1 cellular context compared by ENCODE assay signal in the genomic region with DNA sequence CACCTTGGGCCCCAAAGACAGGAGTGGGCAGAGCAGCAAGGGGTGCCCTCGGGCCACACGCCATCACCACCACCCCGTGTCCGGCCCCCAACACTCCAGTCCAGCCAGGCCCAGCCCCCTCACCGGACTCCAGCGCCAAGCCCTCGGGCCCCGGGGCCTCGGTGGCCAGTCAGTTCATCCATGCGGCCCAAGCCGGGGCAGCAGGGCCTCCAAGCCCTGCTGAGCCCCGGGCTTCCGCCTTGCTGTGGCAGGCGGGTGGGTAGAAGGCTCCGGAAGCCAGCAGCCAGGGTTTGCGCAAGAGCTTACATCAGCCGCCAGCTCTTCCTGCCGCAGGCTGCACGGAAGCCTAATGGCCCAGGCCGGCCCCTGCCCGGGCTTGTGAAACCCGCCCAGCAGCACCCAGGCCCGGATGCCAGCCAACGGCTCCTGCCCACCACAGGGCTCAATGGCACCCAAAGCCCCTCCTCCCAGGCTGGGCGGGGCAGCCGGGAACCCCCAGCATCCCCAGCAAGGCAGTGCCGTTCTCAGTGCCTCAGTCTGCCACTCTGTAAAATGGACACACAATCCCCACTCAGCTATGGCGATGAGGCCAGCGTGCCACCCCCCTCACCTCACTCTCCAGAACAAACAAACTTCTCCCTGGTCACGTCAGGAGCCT.
TF ChIP-seq lines count a peak whose summit lies in the region.

No MANE protein-coding gene starts in this region.

TF ChIP-seq in GM12878, 131 proteins besides CTCF, POLR2A, EP300 and RAD21 (continued from another document):
- TF ChIP-seq, protein P1, sequence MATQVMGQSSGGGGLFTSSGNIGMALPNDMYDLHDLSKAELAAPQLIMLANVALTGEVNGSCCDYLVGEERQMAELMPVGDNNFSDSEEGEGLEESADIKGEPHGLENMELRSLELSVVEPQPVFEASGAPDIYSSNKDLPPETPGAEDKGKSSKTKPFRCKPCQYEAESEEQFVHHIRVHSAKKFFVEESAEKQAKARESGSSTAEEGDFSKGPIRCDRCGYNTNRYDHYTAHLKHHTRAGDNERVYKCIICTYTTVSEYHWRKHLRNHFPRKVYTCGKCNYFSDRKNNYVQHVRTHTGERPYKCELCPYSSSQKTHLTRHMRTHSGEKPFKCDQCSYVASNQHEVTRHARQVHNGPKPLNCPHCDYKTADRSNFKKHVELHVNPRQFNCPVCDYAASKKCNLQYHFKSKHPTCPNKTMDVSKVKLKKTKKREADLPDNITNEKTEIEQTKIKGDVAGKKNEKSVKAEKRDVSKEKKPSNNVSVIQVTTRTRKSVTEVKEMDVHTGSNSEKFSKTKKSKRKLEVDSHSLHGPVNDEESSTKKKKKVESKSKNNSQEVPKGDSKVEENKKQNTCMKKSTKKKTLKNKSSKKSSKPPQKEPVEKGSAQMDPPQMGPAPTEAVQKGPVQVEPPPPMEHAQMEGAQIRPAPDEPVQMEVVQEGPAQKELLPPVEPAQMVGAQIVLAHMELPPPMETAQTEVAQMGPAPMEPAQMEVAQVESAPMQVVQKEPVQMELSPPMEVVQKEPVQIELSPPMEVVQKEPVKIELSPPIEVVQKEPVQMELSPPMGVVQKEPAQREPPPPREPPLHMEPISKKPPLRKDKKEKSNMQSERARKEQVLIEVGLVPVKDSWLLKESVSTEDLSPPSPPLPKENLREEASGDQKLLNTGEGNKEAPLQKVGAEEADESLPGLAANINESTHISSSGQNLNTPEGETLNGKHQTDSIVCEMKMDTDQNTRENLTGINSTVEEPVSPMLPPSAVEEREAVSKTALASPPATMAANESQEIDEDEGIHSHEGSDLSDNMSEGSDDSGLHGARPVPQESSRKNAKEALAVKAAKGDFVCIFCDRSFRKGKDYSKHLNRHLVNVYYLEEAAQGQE (IDR thresholded peaks at IDR 0.05; ENCODE audit: low read depth, low read length): no peak
- TF ChIP-seq DPF2 (IDR thresholded peaks at IDR 0.05) (peak; percentile 85), ZBED1 (IDR thresholded peaks at IDR 0.05; ENCODE audit: borderline replicate concordance) (no peak), NR2F1 (conservative IDR thresholded peaks at IDR 0.05) (peak; percentile 47), ASH2L (IDR thresholded peaks at IDR 0.05; ENCODE audit: borderline replicate concordance, low read depth) (no peak), CEBPZ (IDR thresholded peaks at IDR 0.05; ENCODE audit: low read depth, low read length) (no peak), RFX5 (IDR thresholded peaks at IDR 0.05; ENCODE audit: low read depth, low read length) (no peak), CHD1 (IDR thresholded peaks at IDR 0.05; ENCODE audit: low read depth, low read length) (no peak), BACH1 (IDR thresholded peaks at IDR 0.05; ENCODE audit: borderline replicate concordance) (peak; percentile 40; the same call in 1 of the 2 replicates), SREBF1 (IDR thresholded peaks at IDR 0.05; ENCODE audit: low read length) (no peak), NKRF (conservative IDR thresholded peaks at IDR 0.05) (peak; percentile 83), MTA2 (IDR thresholded peaks at IDR 0.05; ENCODE audit: low read depth) (peak; percentile 57; the same call in 1 of the 2 replicates), JUND (IDR thresholded peaks at IDR 0.05; ENCODE audit: low read depth, low read length) (no peak), IKZF1 (conservative IDR thresholded peaks at IDR 0.05) (peak; percentile 78), TCF3 (IDR thresholded peaks at IDR 0.05; ENCODE audit: borderline replicate concordance, insufficient read depth, low read depth, low read length) (peak; percentile 75; the same call in 1 of the 2 replicates), LARP7 (IDR thresholded peaks at IDR 0.05) (peak; percentile 84), SIN3A (IDR thresholded peaks at IDR 0.05; ENCODE audit: low read depth, low read length) (peak; percentile 58; the same call in 1 of the 2 replicates), RELA (IDR thresholded peaks at IDR 0.05; ENCODE audit: borderline replicate concordance, partially characterized antibody) (peak; percentile 79), SMAD5 (IDR thresholded peaks at IDR 0.05; ENCODE audit: low read depth) (no peak), POU2F2 (IDR thresholded peaks at IDR 0.05; ENCODE audit: borderline replicate concordance, low read depth, low read length) (peak; percentile 70; the same call in 2 of the 3 replicates), SMAD1 (IDR thresholded peaks at IDR 0.05; ENCODE audit: low read depth, partially characterized antibody) (no peak), TBL1XR1 (IDR thresholded peaks at IDR 0.05; ENCODE audit: low read depth, low read length) (no peak), POLR2AphosphoS5 (IDR thresholded peaks at IDR 0.05; ENCODE audit: low read length) (peak; percentile 70), FOS (IDR thresholded peaks at IDR 0.05; ENCODE audit: borderline replicate concordance, extremely low read depth, insufficient read length) (no peak), ZNF687 (IDR thresholded peaks at IDR 0.05) (peak; percentile 92), GATAD2B (conservative IDR thresholded peaks at IDR 0.05; ENCODE audit: low read depth) (peak; percentile 96), ZZZ3 (IDR thresholded peaks at IDR 0.05; ENCODE audit: control insufficient read depth, insufficient read length, low read depth) (no peak), CHD4 (IDR thresholded peaks at IDR 0.05) (0 out of 2 replicates have a peak, but pooled peaks have one; percentile 62), HDGF (IDR thresholded peaks at IDR 0.05) (0 out of 2 replicates have a peak, but pooled peaks have one; percentile 46), SUZ12 (IDR thresholded peaks at IDR 0.05; ENCODE audit: unreplicated experiment) (no peak), NBN (IDR thresholded peaks at IDR 0.05) (peak; percentile 75; the same call in 1 of the 2 replicates)
- TF ChIP-seq, protein P2, sequence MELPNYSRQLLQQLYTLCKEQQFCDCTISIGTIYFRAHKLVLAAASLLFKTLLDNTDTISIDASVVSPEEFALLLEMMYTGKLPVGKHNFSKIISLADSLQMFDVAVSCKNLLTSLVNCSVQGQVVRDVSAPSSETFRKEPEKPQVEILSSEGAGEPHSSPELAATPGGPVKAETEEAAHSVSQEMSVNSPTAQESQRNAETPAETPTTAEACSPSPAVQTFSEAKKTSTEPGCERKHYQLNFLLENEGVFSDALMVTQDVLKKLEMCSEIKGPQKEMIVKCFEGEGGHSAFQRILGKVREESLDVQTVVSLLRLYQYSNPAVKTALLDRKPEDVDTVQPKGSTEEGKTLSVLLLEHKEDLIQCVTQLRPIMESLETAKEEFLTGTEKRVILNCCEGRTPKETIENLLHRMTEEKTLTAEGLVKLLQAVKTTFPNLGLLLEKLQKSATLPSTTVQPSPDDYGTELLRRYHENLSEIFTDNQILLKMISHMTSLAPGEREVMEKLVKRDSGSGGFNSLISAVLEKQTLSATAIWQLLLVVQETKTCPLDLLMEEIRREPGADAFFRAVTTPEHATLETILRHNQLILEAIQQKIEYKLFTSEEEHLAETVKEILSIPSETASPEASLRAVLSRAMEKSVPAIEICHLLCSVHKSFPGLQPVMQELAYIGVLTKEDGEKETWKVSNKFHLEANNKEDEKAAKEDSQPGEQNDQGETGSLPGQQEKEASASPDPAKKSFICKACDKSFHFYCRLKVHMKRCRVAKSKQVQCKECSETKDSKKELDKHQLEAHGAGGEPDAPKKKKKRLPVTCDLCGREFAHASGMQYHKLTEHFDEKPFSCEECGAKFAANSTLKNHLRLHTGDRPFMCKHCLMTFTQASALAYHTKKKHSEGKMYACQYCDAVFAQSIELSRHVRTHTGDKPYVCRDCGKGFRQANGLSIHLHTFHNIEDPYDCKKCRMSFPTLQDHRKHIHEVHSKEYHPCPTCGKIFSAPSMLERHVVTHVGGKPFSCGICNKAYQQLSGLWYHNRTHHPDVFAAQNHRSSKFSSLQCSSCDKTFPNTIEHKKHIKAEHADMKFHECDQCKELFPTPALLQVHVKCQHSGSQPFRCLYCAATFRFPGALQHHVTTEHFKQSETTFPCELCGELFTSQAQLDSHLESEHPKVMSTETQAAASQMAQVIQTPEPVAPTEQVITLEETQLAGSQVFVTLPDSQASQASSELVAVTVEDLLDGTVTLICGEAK (IDR thresholded peaks at IDR 0.05; ENCODE audit: borderline replicate concordance): no peak; the same call in 1 of the 2 replicates
- TF ChIP-seq, protein P3, sequence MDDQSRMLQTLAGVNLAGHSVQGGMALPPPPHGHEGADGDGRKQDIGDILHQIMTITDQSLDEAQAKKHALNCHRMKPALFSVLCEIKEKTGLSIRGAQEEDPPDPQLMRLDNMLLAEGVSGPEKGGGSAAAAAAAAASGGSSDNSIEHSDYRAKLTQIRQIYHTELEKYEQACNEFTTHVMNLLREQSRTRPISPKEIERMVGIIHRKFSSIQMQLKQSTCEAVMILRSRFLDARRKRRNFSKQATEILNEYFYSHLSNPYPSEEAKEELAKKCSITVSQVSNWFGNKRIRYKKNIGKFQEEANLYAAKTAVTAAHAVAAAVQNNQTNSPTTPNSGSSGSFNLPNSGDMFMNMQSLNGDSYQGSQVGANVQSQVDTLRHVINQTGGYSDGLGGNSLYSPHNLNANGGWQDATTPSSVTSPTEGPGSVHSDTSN (IDR thresholded peaks at IDR 0.05; ENCODE audit: insufficient replicate concordance, low read depth, low read length): no peak
- TF ChIP-seq, protein P4, sequence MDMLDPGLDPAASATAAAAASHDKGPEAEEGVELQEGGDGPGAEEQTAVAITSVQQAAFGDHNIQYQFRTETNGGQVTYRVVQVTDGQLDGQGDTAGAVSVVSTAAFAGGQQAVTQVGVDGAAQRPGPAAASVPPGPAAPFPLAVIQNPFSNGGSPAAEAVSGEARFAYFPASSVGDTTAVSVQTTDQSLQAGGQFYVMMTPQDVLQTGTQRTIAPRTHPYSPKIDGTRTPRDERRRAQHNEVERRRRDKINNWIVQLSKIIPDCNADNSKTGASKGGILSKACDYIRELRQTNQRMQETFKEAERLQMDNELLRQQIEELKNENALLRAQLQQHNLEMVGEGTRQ (IDR thresholded peaks at IDR 0.05; ENCODE audit: borderline replicate concordance, low read depth, low read length): no peak
